Comparison of ENCODE assay signal across 29 cellular contexts in the genomic region with DNA sequence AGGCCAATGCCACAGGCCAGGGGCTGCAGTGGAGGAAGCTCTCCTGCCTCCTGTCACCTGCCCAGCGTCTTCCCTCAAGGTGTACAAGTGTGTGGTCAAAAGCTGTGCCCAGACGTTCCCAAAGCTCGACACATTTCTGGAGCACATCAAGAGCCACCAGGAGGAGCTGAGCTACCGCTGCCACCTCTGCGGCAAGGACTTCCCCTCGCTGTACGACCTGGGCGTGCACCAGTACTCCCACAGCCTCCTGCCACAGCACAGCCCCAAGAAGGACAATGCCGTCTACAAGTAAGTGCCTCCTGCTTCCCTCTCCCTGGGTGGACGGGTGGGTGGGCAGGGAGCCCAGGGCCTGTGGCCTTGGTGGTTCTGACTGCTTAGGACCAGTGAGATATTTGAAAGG. TPM values are rescaled to one million over a fixed set of nuclear protein-coding genes. Genes with fewer than 3 reads are reported as not detected.
A peak's percentile ranks its signal among the peaks of the same experiment; 100 is the strongest.
DNase-seq lines count a peak whose midpoint lies in the region; ATAC-seq and TF ChIP-seq lines count a peak whose summit lies in the region.
"Had no signal": no experiment of that assay in that cellular context is flagged by ENCODE, and none has a peak within 500 bp of the region (broad histone marks: within the 10 kb centered on the region; RNA-seq: fewer than 3 reads in every experiment).

No MANE protein-coding gene starts in this region.

- intact Hi-C loops in heart right ventricle (cut with DNase I): no loop called here
- intact Hi-C loops in left ventricle myocardium superior (cut with micrococcal nuclease): no loop called here
- intact Hi-C loops in posterior vena cava (cut with DNase I): no loop called here
- intact Hi-C loops in OCI-LY7 (cut with micrococcal nuclease; ENCODE audit: unreplicated experiment): no loop called here

- H3K36me3 ChIP-seq in heart right ventricle (peaks cover 0 to 56% (median 10%) of the 10 kb centered on the region in 9 donors), right atrium auricular region (peaks cover 9% of the 10 kb centered on the region), OCI-LY7 (ENCODE audit: insufficient read depth, low read length) (peaks cover 12% of the 10 kb centered on the region; the same call in 1 of the 2 replicates)

- WGBS in heart right ventricle, 2 donors: 67 to 69% methylated on average over 10 of the region's 10 CpGs

- DNase-seq in heart right ventricle: peak; percentile 24 to 27
- no peak for DNase-seq in right atrium auricular region (ENCODE audit: low spot score)
- DNase-seq in left ventricle myocardium superior: no peak
- DNase-seq in posterior vena cava (ENCODE audit: low spot score): peak; percentile 62
- DNase-seq in OCI-LY7 (ENCODE audit: low spot score): no peak
- DNase-seq: activated CD4-positive, alpha-beta T cell treated with anti-CD3 and anti-CD28 coated beads, Interleukin-2, amount 50 U/mL, for 1 hour; activated effector memory CD4-positive, alpha-beta T cell treated with Interleukin-2 at 50 U/mL for 16 hours; activated T-cell treated with anti-CD3 and anti-CD28 coated beads, Interleukin-2, amount 50 U/mL, for 1 hour; amygdala; CD8-positive, alpha-beta T cell; gastrocnemius medialis; H7; hippocampal formation; immature natural killer cell; left cardiac atrium; NCI-H2029 treated with DMSO at 0.1 percent for 48 hours; NCI-H526; SIG-M5; sigmoid colon; stimulated activated CD4-positive, alpha-beta T cell treated with anti-CD3 and anti-CD28 coated beads, Interleukin-4, amount 100 ng/mL, for 4 hours; substantia nigra had no signal

- H3K4me3 ChIP-seq in heart right ventricle (no peak overlapping the region), right atrium auricular region (no peak overlapping the region), OCI-LY7 (ENCODE audit: low read depth, low read length, poor library complexity, severe bottlenecking) (no peak overlapping the region)
- H3K4me3 ChIP-seq: A549, gastrocnemius medialis, prostate gland, sigmoid colon had no signal

- TF ChIP-seq CTCF in heart right ventricle (IDR thresholded peaks at IDR 0.05): peak in 6 of 9 donors; percentile 29 to 58 (median 36)
- TF ChIP-seq CTCF in right atrium auricular region (IDR thresholded peaks at IDR 0.05): peak in 1 of 2 donors; percentile 38
- no peak for TF ChIP-seq CTCF in OCI-LY7 (conservative IDR thresholded peaks at IDR 0.05; ENCODE audit: low read length)

- no peak overlapping the region for H2AFZ ChIP-seq in OCI-LY7 (ENCODE audit: low read length)

- H3K4me1 ChIP-seq in heart right ventricle (peaks cover 0 to 9% (median 0%) of the 10 kb centered on the region in 9 donors), right atrium auricular region (no peaks in the 10 kb centered on the region), OCI-LY7 (ENCODE audit: insufficient read depth, low read length, poor library complexity, severe bottlenecking) (peaks cover 6% of the 10 kb centered on the region)
- H3K4me1 ChIP-seq: A549, gastrocnemius medialis, prostate gland, sigmoid colon had no signal

- H4K20me1 ChIP-seq in OCI-LY7 (ENCODE audit: insufficient read depth, low read length): no peaks in the 10 kb centered on the region

- H3K27ac ChIP-seq in heart right ventricle (no peak overlapping the region), right atrium auricular region (no peak overlapping the region), OCI-LY7 (ENCODE audit: low read depth, low read length, poor library complexity, severe bottlenecking) (no peak overlapping the region)
- H3K27ac ChIP-seq: A549, gastrocnemius medialis, KMS-11, prostate gland, sigmoid colon had no signal

- no peak overlapping the region for H3K4me2 ChIP-seq in OCI-LY7 (ENCODE audit: low read length)
- H3K4me2 ChIP-seq: A549, KMS-11 had no signal

- no peaks in the 10 kb centered on the region for H3K9me3 ChIP-seq in heart right ventricle
- no peaks in the 10 kb centered on the region for H3K9me3 ChIP-seq in right atrium auricular region
- no peaks in the 10 kb centered on the region for H3K9me3 ChIP-seq in OCI-LY7 (ENCODE audit: low read length)
- H3K9me3 ChIP-seq: A549, gastrocnemius medialis, prostate gland, sigmoid colon had no signal

- H3K27me3 ChIP-seq in heart right ventricle (no peaks in the 10 kb centered on the region), right atrium auricular region (no peaks in the 10 kb centered on the region)
- H3K27me3 ChIP-seq: gastrocnemius medialis, sigmoid colon had no signal

- no peaks in the 10 kb centered on the region for H3K9me2 ChIP-seq in OCI-LY7 (ENCODE audit: insufficient read depth, low read length)

- BruUV-seq in OCI-LY7 (replicated peaks; lab: Mats Ljungman, UMichigan): no TSS peak

- POLR2A ChIA-PET in OCI-LY7 (lab: Charles Lee): no interaction called here

- CTCF ChIA-PET in OCI-LY7 (lab: Charles Lee; ENCODE audit: unreplicated experiment): no interaction called here

- ATAC-seq in heart right ventricle (peak in 7 of 8 donors; percentile 25 to 84 (median 67)), left ventricle myocardium superior (peak; percentile 45), GM21381 (IDR thresholded peaks at IDR 0.05; ENCODE audit: unreplicated experiment) (no peak), GM19395 (IDR thresholded peaks at IDR 0.05; ENCODE audit: unreplicated experiment) (no peak), HG02759 (IDR thresholded peaks at IDR 0.05; ENCODE audit: unreplicated experiment) (no peak)
- ATAC-seq: A549; activated naive CD4-positive, alpha-beta T cell treated with anti-CD3 and anti-CD28 coated beads, Interleukin-2, amount 50 U/mL, for 72 hours; CD8-positive, alpha-beta T cell; gastrocnemius medialis; WTC11 had no signal

- H3K79me2 ChIP-seq in OCI-LY7 (ENCODE audit: insufficient read depth, low read depth, low read length): no peaks in the 10 kb centered on the region

RNA-seq across cellular contexts. Expression of a gene that starts 38.2 kb away (rescaled TPM):
- total RNA-seq in heart right ventricle (1 to 10 TPM in 8 of 10 donors, under 1 TPM in 2; 0.85 to 2.6 (median 1.5) TPM), right atrium auricular region (1 to 10 TPM; 1.0 to 1.8 TPM), left ventricle myocardium superior (2.4 TPM), posterior vena cava (1 to 10 TPM; 1.8 to 2.0 TPM), OCI-LY7 (2022) (6.8 and 7.7 TPM in 2 replicates)
- 1 to 10 TPM; 1.8 to 3.7 TPM for polyA plus RNA-seq in heart right ventricle
- total RNA-seq in OCI-LY7 (2014; rRNA removed; shearing (Covaris generic)): 3.2 and 3.4 TPM in 2 replicates

RNA-seq across cellular contexts. Expression of a gene that starts 41.1 kb away (rescaled TPM):
- 100 to 1,000 TPM in 6 of 10 donors, 10 to 100 TPM in 4; 88.3 to 137 (median 103) TPM for total RNA-seq in heart right ventricle
- polyA plus RNA-seq in heart right ventricle: 100 to 1,000 TPM in 1 of 2 donors, 10 to 100 TPM in 1; 87.5 to 246 TPM
- 10 to 100 TPM; 57.0 to 79.5 TPM for total RNA-seq in right atrium auricular region
- 101 TPM for total RNA-seq in left ventricle myocardium superior
- 100 to 1,000 TPM in 1 of 2 donors, 10 to 100 TPM in 1; 79.2 to 104 TPM for total RNA-seq in posterior vena cava
- total RNA-seq in OCI-LY7 (2014; rRNA removed; shearing (Covaris generic)): 32.4 and 46.6 TPM in 2 replicates
- total RNA-seq in OCI-LY7 (2022): 80.4 and 84.2 TPM in 2 replicates

RNA-seq across cellular contexts. Expression of a gene that starts 49.9 kb away (rescaled TPM):
- total RNA-seq in heart right ventricle: 10 to 100 TPM in 9 of 10 donors, 1 to 10 TPM in 1; 9.6 to 14.8 (median 12.3) TPM
- polyA plus RNA-seq in heart right ventricle: 1 to 10 TPM; 4.6 to 4.9 TPM
- 1 to 10 TPM; 4.5 to 9.8 TPM for total RNA-seq in right atrium auricular region
- 13.5 TPM for total RNA-seq in left ventricle myocardium superior
- total RNA-seq in posterior vena cava: 1 to 10 TPM; 5.2 to 9.0 TPM
- total RNA-seq in OCI-LY7 (2014; rRNA removed; shearing (Covaris generic)): 3.1 and 4.2 TPM in 2 replicates
- total RNA-seq in OCI-LY7 (2022): 7.8 and 8.2 TPM in 2 replicates

Comparison
In these comparisons a context has a peak if more than half of its experiments do, and no peak if none do; other contexts are left out.
1. DNase-seq: peak in heart right ventricle (2 of 2) and posterior vena cava (single experiment); none in right atrium auricular region (single experiment), left ventricle myocardium superior (single experiment) and OCI-LY7 (single experiment).
2. ATAC-seq: peak in heart right ventricle (7 of 8) and left ventricle myocardium superior (single experiment); none in GM21381 (single experiment), GM19395 (single experiment) and HG02759 (single experiment).